ENCODE assay signal across 10 cellular contexts in the genomic region with DNA sequence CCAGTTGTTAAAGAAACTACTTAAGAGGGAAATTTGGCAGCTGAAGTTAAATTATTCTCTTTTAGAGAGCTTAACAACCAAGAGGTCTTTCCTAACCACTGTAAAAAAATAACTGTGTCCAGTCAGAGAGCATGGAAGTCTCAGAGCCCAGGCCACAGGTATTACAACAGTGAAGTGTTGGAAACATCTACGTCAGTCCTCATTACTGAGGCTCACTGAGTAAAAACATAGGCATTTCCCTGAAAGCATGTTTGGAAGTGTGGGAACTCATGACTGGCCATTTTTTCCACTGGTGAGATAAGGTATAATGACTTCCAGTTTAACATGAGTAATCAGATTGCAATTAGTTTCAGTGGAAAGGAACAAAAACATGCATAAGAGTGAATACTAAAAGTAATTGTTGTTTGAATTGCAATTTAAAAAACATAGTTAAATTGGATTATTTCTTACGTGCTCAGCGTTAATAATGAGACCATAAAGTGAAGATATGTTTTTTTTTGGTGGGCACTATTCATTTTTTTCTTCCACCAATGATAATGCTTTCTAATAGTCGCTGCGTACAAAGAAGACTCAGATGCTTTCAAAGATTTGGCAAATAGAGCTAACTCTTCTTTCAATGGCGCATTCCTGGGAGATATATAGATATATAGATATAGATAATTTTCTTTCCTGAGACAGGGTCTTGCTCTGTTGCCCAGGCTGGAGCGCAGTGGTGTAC.
DNase-seq lines count a peak whose midpoint lies in the region; ATAC-seq and TF ChIP-seq lines count a peak whose summit lies in the region.
"Had no signal": no experiment of that assay in that cellular context is flagged by ENCODE, and none has a peak within 500 bp of the region (broad histone marks: within the 10 kb centered on the region; RNA-seq: fewer than 3 reads in every experiment).

No MANE protein-coding gene starts in this region.

- H3K9me2 ChIP-seq in HCT116 (ENCODE audit: insufficient read depth): no peaks in the 10 kb centered on the region

- DNase-seq in HCT116 (ENCODE audit: low read depth, low spot score) (no peak), amniotic epithelial cell (ENCODE audit: low read depth) (peak; percentile 100), right atrium auricular region (ENCODE audit: low spot score) (peak; percentile 85), stromal cell of bone marrow (ENCODE audit: low read depth) (peak; percentile 99), substantia nigra (lab: John Stamatoyannopoulos, UW) (no peak)
- no peak for DNase-seq in natural killer cell treated with Interleukin-12 subunit alpha and Interleukin-12 subunit beta and Interleukin-15 and Interleukin-18, amount 100 ng/mL, for 72 hours (ENCODE audit: low spot score)
- DNase-seq: glutamatergic neuron, NCI-H748 treated with DMSO at 0.1 percent for 48 hours had no signal

- CTCF ChIA-PET in HCT116 (lab: Charles Lee): no interaction called here

- H3K4me1 ChIP-seq in HCT116 (ENCODE audit: control insufficient read depth in 1 of 2, insufficient read depth in 2 of 2, low read length in 2 of 2): no peaks in the 10 kb centered on the region
- H3K4me1 ChIP-seq in right atrium auricular region: peaks cover 0 to 29% of the 10 kb centered on the region in 2 donors

- H3K36me3 ChIP-seq in HCT116 (ENCODE audit: control insufficient read depth in 1 of 2, insufficient read depth in 2 of 2, low read length in 2 of 2) (no peaks in the 10 kb centered on the region), right atrium auricular region (no peaks in the 10 kb centered on the region)

- H3K27ac ChIP-seq in HCT116 (ENCODE audit: low read depth, low read length): no peak overlapping the region
- H3K27ac ChIP-seq in right atrium auricular region: peak overlapping the region; percentile 68 to 86
- no peak overlapping the region for H3K27ac ChIP-seq in substantia nigra (ENCODE audit: low read depth, low read length, poor library complexity, severe bottlenecking)

- H3K4me2 ChIP-seq in HCT116 (ENCODE audit: low read length): no peak overlapping the region

- no peak overlapping the region for H3K4me3 Mint-ChIP-seq in natural killer cell treated with Interleukin-12 subunit alpha and Interleukin-12 subunit beta and Interleukin-15 and Interleukin-18, amount 100 ng/mL, for 72 hours

- no peak for TF ChIP-seq RAD21 in HCT116 (IDR thresholded peaks at IDR 0.05; ENCODE audit: low read depth)

- intact Hi-C loops in HCT116 (cut with micrococcal nuclease): no loop called here

- no peaks in the 10 kb centered on the region for H3K79me2 ChIP-seq in HCT116 (ENCODE audit: insufficient read depth, low read length)

- H3K9me3 Mint-ChIP-seq in natural killer cell treated with Interleukin-12 subunit alpha and Interleukin-12 subunit beta and Interleukin-15 and Interleukin-18, amount 100 ng/mL, for 72 hours: peaks cover 8% of the 10 kb centered on the region

- no peak overlapping the region for H3K4me3 ChIP-seq in HCT116 (replicated peaks in 1 of 2; ENCODE audit: low read depth in 1 of 2, low read length in 2 of 2)
- H3K4me3 ChIP-seq in right atrium auricular region: no peak overlapping the region

- ATAC-seq in HCT116: no peak
- no peak for ATAC-seq in HG03457 (IDR thresholded peaks at IDR 0.05; ENCODE audit: unreplicated experiment)
- ATAC-seq in HG02763 (IDR thresholded peaks at IDR 0.05; ENCODE audit: unreplicated experiment): no peak
- no peak for ATAC-seq in natural killer cell treated with Interleukin-12 subunit alpha and Interleukin-12 subunit beta and Interleukin-15 and Interleukin-18, amount 100 ng/mL, for 72 hours

- H3K9ac ChIP-seq in HCT116 (ENCODE audit: low read length): no peak overlapping the region

- no peak overlapping the region for H2AFZ ChIP-seq in HCT116 (ENCODE audit: low read depth, low read length, poor library complexity, severe bottlenecking)

- no TSS peak for BruUV-seq in HCT116 (replicated peaks; lab: Mats Ljungman, UMichigan)

- RAD21 ChIA-PET in HCT116 (lab: Charles Lee; ENCODE audit: low non-redundant PET in 1 of 2, low total read pairs in 2 of 2, uncharacterized antibody in 2 of 2, unreplicated experiment in 2 of 2): no interaction called here

- TF ChIP-seq CTCF in HCT116 (IDR thresholded peaks at IDR 0.05 in 2 of 3, conservative IDR thresholded peaks at IDR 0.05 in 1 of 3; ENCODE audit: borderline replicate concordance in 1 of 3, insufficient read depth in 1 of 3, low read depth in 2 of 3, low read length in 2 of 3) (no peak), right atrium auricular region (IDR thresholded peaks at IDR 0.05) (no peak)

- no peak for TF ChIP-seq POLR2A in HCT116 (IDR thresholded peaks at IDR 0.05; ENCODE audit: borderline replicate concordance, extremely low read depth, insufficient read depth, insufficient read length)

- H3K27ac Mint-ChIP-seq in natural killer cell treated with Interleukin-12 subunit alpha and Interleukin-12 subunit beta and Interleukin-15 and Interleukin-18, amount 100 ng/mL, for 72 hours: no peak overlapping the region

- H3K27me3 ChIP-seq in HCT116 (ENCODE audit: insufficient read depth, low read length) (no peaks in the 10 kb centered on the region), right atrium auricular region (no peaks in the 10 kb centered on the region)

- H3K36me3 Mint-ChIP-seq in natural killer cell treated with Interleukin-12 subunit alpha and Interleukin-12 subunit beta and Interleukin-15 and Interleukin-18, amount 100 ng/mL, for 72 hours: no peaks in the 10 kb centered on the region

- POLR2A ChIA-PET in HCT116 (lab: Charles Lee): no interaction called here

- no peaks in the 10 kb centered on the region for H4K20me1 ChIP-seq in HCT116 (ENCODE audit: insufficient read depth)

- no peaks in the 10 kb centered on the region for H3K4me1 Mint-ChIP-seq in natural killer cell treated with Interleukin-12 subunit alpha and Interleukin-12 subunit beta and Interleukin-15 and Interleukin-18, amount 100 ng/mL, for 72 hours (ENCODE audit: low read depth in 2 of 2)

- H3K9me3 ChIP-seq in HCT116 (ENCODE audit: control insufficient read depth in 1 of 2, insufficient read depth in 1 of 2, low read depth in 1 of 2, low read length in 2 of 2) (no peaks in the 10 kb centered on the region), right atrium auricular region (no peaks in the 10 kb centered on the region)

- H3K27me3 Mint-ChIP-seq in natural killer cell treated with Interleukin-12 subunit alpha and Interleukin-12 subunit beta and Interleukin-15 and Interleukin-18, amount 100 ng/mL, for 72 hours: peaks cover 0 to 3% of the 10 kb centered on the region in 2 donors

TF ChIP-seq in HCT116, 20 proteins besides CTCF, POLR2A, EP300 and RAD21:
- TF ChIP-seq YY1 (IDR thresholded peaks at IDR 0.05; ENCODE audit: extremely low read depth, insufficient replicate concordance, low read depth, low read length) (no peak), JUND (IDR thresholded peaks at IDR 0.05) (peak; percentile 41), ZFX (IDR thresholded peaks at IDR 0.05) (no peak), CEBPB (IDR thresholded peaks at IDR 0.05; ENCODE audit: low read depth) (peak; percentile 35; the same call in 1 of the 2 replicates), FOSL1 (IDR thresholded peaks at IDR 0.05; ENCODE audit: low read depth) (0 out of 2 replicates have a peak, but pooled peaks have one; percentile 10)
TF ChIP-seq in HCT116: peak in this region for 3.

Comparison
In these comparisons a context has a peak if more than half of its experiments do, and no peak if none do; other contexts are left out.
1. DNase-seq: peak in amniotic epithelial cell (single experiment), right atrium auricular region (single experiment) and stromal cell of bone marrow (single experiment); none in HCT116 (single experiment), substantia nigra (0 of 49) and natural killer cell treated with Interleukin-12 subunit alpha and Interleukin-12 subunit beta and Interleukin-15 and Interleukin-18, amount 100 ng/mL, for 72 hours (single experiment).
2. H3K27ac ChIP-seq: peak in right atrium auricular region (2 of 2); none in HCT116 (single experiment) and substantia nigra (single experiment).